In the genomic region with DNA sequence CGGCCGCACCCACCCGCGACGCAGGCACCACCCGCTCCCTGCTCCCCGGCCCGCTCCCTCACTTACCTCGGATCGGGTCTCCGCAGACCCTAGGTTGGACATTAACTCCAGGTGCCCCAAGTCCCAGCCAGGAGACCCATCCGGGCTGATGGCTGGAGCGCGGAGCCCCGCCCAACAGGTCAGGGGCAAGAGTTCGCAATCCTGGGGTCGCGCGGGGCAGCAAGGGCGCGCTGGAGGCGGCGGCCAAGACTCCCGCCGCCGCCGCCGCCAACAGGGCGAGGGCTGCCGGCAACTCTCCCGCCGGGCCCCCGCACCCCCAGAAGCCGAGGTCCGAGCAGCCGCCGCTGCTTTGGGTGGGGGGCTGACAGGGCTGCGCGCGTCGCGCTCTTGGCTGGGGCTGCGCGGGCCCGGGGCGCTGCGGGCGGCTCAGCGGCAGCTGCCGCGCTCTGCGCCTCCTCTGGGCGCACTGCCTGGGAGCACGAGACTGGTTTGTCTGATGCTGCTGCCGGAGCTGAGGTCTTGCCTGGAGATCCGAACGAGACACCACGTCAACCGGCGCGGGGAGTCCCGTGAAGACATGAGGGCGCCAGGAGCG, we compare ENCODE assay signal across 8 cellular contexts. TPM values are rescaled to one million over a fixed set of nuclear protein-coding genes. Genes with fewer than 3 reads are reported as not detected.
DNase-seq lines count a peak whose midpoint lies in the region; ATAC-seq, FAIRE-seq and TF ChIP-seq lines count a peak whose summit lies in the region.

No MANE protein-coding gene starts in this region.

- POLR2A ChIA-PET in OCI-LY7 (lab: Charles Lee) = no interaction called here

- no peak for TF ChIP-seq CTCF in bronchial epithelial cell (IDR thresholded peaks at IDR 0.05; ENCODE audit: insufficient read depth, low read length, severe bottlenecking)
- no peak for TF ChIP-seq CTCF in OCI-LY7 (conservative IDR thresholded peaks at IDR 0.05; ENCODE audit: low read length)

- H3K4me3 ChIP-seq in bronchial epithelial cell (ENCODE audit: low read depth, low read length) = peak overlapping the region; percentile 27
- no peak overlapping the region for H3K4me3 ChIP-seq in OCI-LY7 (ENCODE audit: low read depth, low read length, poor library complexity, severe bottlenecking)

- intact Hi-C loops in left colon (cut with DNase I, micrococcal nuclease) = loop anchor here (5.0 kb wide), 1 partner anchor 353 kb away; no protein-coding TSS in a partner anchor
- intact Hi-C loops in OCI-LY7 (cut with micrococcal nuclease; ENCODE audit: unreplicated experiment) = no loop called here

- no peak overlapping the region for H3K4me2 ChIP-seq in OCI-LY7 (ENCODE audit: low read length)

- H3K27ac ChIP-seq in substantia nigra (ENCODE audit: low read depth, low read length, poor library complexity, severe bottlenecking) (peak overlapping the region; percentile 21), OCI-LY7 (ENCODE audit: low read depth, low read length, poor library complexity, severe bottlenecking) (no peak overlapping the region)

- H2AFZ ChIP-seq in OCI-LY7 (ENCODE audit: low read length) = no peak overlapping the region

- no TSS peak for BruUV-seq in OCI-LY7 (replicated peaks; lab: Mats Ljungman, UMichigan)

- peaks cover 35% of the 10 kb centered on the region for H3K27me3 ChIP-seq in bronchial epithelial cell (ENCODE audit: control insufficient read depth, insufficient read depth, low read length)

- CTCF ChIA-PET in OCI-LY7 (lab: Charles Lee; ENCODE audit: unreplicated experiment) = no interaction called here

- no peaks in the 10 kb centered on the region for H3K9me2 ChIP-seq in OCI-LY7 (ENCODE audit: insufficient read depth, low read length)

- DNase-seq in ELF-1 (ENCODE audit: low read depth, low spot score) (peak; percentile 39), NCI-H1092 treated with DMSO at 0.1 percent for 48 hours (lab: John Stamatoyannopoulos, UW) (peak; percentile 36), bronchial epithelial cell (ENCODE audit: low read depth) (no peak), left colon (no peak), substantia nigra (lab: John Stamatoyannopoulos, UW) (peak in 24 of 49 donors; percentile 8 to 71 (median 32)), OCI-LY7 (ENCODE audit: low spot score) (no peak)

- H3K79me2 ChIP-seq in OCI-LY7 (ENCODE audit: insufficient read depth, low read depth, low read length) = no peaks in the 10 kb centered on the region

- no peak for FAIRE-seq in bronchial epithelial cell (lab: Jason Lieb, UNC)

- H3K36me3 ChIP-seq in bronchial epithelial cell (ENCODE audit: control insufficient read depth, insufficient read depth, low read length) (no peaks in the 10 kb centered on the region), OCI-LY7 (ENCODE audit: insufficient read depth, low read length) (no peaks in the 10 kb centered on the region)

- no peaks in the 10 kb centered on the region for H4K20me1 ChIP-seq in OCI-LY7 (ENCODE audit: insufficient read depth, low read length)

- ATAC-seq in left colon (peak; percentile 29), HG02588 (IDR thresholded peaks at IDR 0.05; ENCODE audit: unreplicated experiment) (no peak), GM19324 (IDR thresholded peaks at IDR 0.05; ENCODE audit: low FRiP score, unreplicated experiment) (no peak)

- H3K4me1 ChIP-seq in OCI-LY7 (ENCODE audit: insufficient read depth, low read length, poor library complexity, severe bottlenecking) = no peaks in the 10 kb centered on the region

- H3K9me3 ChIP-seq in OCI-LY7 (ENCODE audit: low read length) = no peaks in the 10 kb centered on the region

RNA-seq across cellular contexts. Expression of a gene that starts 0.3 kb away (rescaled TPM):
- total RNA-seq in bronchial epithelial cell (under 0.01 TPM in 1 of 2 replicates, not detected in the other), left colon (1 to 10 TPM in 1 of 2 donors, under 1 TPM in 1; 0.82 to 2.5 TPM), OCI-LY7 (2022) (not detected in 2 replicates)
- total RNA-seq in OCI-LY7 (2014; rRNA removed; shearing (Covaris generic)) = 0.03 TPM in 1 of 2 replicates, not detected in the other

Comparison
In these comparisons a context has a peak if more than half of its experiments do, and no peak if none do; other contexts are left out.
1. DNase-seq: peak in ELF-1 (single experiment) and NCI-H1092 treated with DMSO at 0.1 percent for 48 hours (single experiment); none in bronchial epithelial cell (single experiment), left colon (0 of 2) and OCI-LY7 (single experiment).